In genomic region chr5:179620703-179621350, GRCh38 we compare ENCODE assay signal across 8 cellular contexts. TPM values are rescaled to one million over a fixed set of nuclear protein-coding genes. Genes with fewer than 3 reads are reported as not detected.
DNase-seq lines count a peak whose midpoint lies in the region; ATAC-seq lines count a peak whose summit lies in the region.

No MANE protein-coding gene starts in this region.

- H3K36me3 Mint-ChIP-seq in activated CD4-positive, alpha-beta T cell treated with anti-CD3 and anti-CD28 coated beads for 36 hours (ENCODE audit: low read depth): peaks cover 73% of the 10 kb centered on the region
- peaks cover 67% of the 10 kb centered on the region for H3K36me3 Mint-ChIP-seq in activated T-helper 1 cell treated with anti-CD3 and anti-CD28 coated beads, Interleukin-12 subunit alpha, Interleukin-12 subunit beta, Interleukin-2, Interleukin-4 antibody, amounts not matched to agents 30 ng/mL and 10 ng/mL and 1 ng/mL, durations not matched to agents 14 hours and 24 hours and 36 hours (ENCODE audit: low read depth)

- peaks cover 2% of the 10 kb centered on the region for H3K9me3 ChIP-seq in iPS-18c (ENCODE audit: control insufficient read depth, insufficient read depth, low read length)
- H3K9me3 ChIP-seq in stomach smooth muscle (ENCODE audit: control insufficient read depth in 2 of 2, low read length in 2 of 2): no peaks in the 10 kb centered on the region

- no peaks in the 10 kb centered on the region for H3K27me3 ChIP-seq in stomach smooth muscle (ENCODE audit: control insufficient read depth in 1 of 2, insufficient read depth in 2 of 2, low read length in 2 of 2)

- H3K27ac ChIP-seq in stomach smooth muscle (ENCODE audit: low read length): peak overlapping the region; percentile 41

- no peaks in the 10 kb centered on the region for H3K27me3 Mint-ChIP-seq in activated CD4-positive, alpha-beta T cell treated with anti-CD3 and anti-CD28 coated beads for 36 hours
- H3K27me3 Mint-ChIP-seq in activated T-helper 1 cell treated with anti-CD3 and anti-CD28 coated beads, Interleukin-12 subunit alpha, Interleukin-12 subunit beta, Interleukin-2, Interleukin-4 antibody, amounts not matched to agents 30 ng/mL and 10 ng/mL and 1 ng/mL, durations not matched to agents 14 hours and 24 hours and 36 hours (ENCODE audit: insufficient read depth): peaks cover 2% of the 10 kb centered on the region

- intact Hi-C loops in activated CD4-positive, alpha-beta T cell treated with anti-CD3 and anti-CD28 coated beads for 36 hours (cut with DNase I, micrococcal nuclease): loop anchor here (5.0 to 10.0 kb wide), 7 partner anchors 64 to 1624 kb away; partner anchors contain the start of genes MGAT4B (in 1 of the 2), RACK1 (in 1 of the 2), RNF130 (in 1 of the 2) and SQSTM1 (in 1 of the 2)
- intact Hi-C loops in activated T-helper 1 cell treated with anti-CD3 and anti-CD28 coated beads, Interleukin-12 subunit alpha, Interleukin-12 subunit beta, Interleukin-2, Interleukin-4 antibody, amounts not matched to agents 30 ng/mL and 10 ng/mL and 1 ng/mL, durations not matched to agents 14 hours and 24 hours and 36 hours (cut with micrococcal nuclease): loop anchor here (5.0 to 10.0 kb wide), 3 partner anchors 1389 to 1601 kb away; partner anchors contain the start of genes PHYKPL and TRIM41

- peak overlapping the region; percentile 84 for H3K27ac Mint-ChIP-seq in activated CD4-positive, alpha-beta T cell treated with anti-CD3 and anti-CD28 coated beads for 36 hours
- H3K27ac Mint-ChIP-seq in activated T-helper 1 cell treated with anti-CD3 and anti-CD28 coated beads, Interleukin-12 subunit alpha, Interleukin-12 subunit beta, Interleukin-2, Interleukin-4 antibody, amounts not matched to agents 30 ng/mL and 10 ng/mL and 1 ng/mL, durations not matched to agents 14 hours and 24 hours and 36 hours: peak overlapping the region; percentile 73

- peaks cover 34 to 42% of the 10 kb centered on the region in 2 donors for H3K36me3 ChIP-seq in stomach smooth muscle (ENCODE audit: control insufficient read depth in 2 of 2, insufficient read depth in 2 of 2, low read length in 2 of 2)

- H3K4me3 Mint-ChIP-seq in activated CD4-positive, alpha-beta T cell treated with anti-CD3 and anti-CD28 coated beads for 36 hours: peak overlapping the region; percentile 94
- H3K4me3 Mint-ChIP-seq in activated T-helper 1 cell treated with anti-CD3 and anti-CD28 coated beads, Interleukin-12 subunit alpha, Interleukin-12 subunit beta, Interleukin-2, Interleukin-4 antibody, amounts not matched to agents 30 ng/mL and 10 ng/mL and 1 ng/mL, durations not matched to agents 14 hours and 24 hours and 36 hours: peak overlapping the region; percentile 94

- H3K9me3 Mint-ChIP-seq in activated CD4-positive, alpha-beta T cell treated with anti-CD3 and anti-CD28 coated beads for 36 hours (ENCODE audit: low read depth): no peaks in the 10 kb centered on the region
- no peaks in the 10 kb centered on the region for H3K9me3 Mint-ChIP-seq in activated T-helper 1 cell treated with anti-CD3 and anti-CD28 coated beads, Interleukin-12 subunit alpha, Interleukin-12 subunit beta, Interleukin-2, Interleukin-4 antibody, amounts not matched to agents 30 ng/mL and 10 ng/mL and 1 ng/mL, durations not matched to agents 14 hours and 24 hours and 36 hours

- CTCF ChIA-PET in activated CD4-positive, alpha-beta T cell treated with anti-CD3 and anti-CD28 coated beads for 36 hours (lab: Charles Lee): interaction anchor here (0.8 to 1.9 kb wide), 4 partner anchors 9 to 61 kb away, joined by 3 to 7 read pairs (median 4); no protein-coding TSS in a partner anchor

- no peak for DNase-seq in activated CD4-positive, alpha-beta T cell treated with anti-CD3 and anti-CD28 coated beads for 36 hours
- no peak for DNase-seq in activated CD4-positive, alpha-beta T cell treated with anti-CD3 and anti-CD28 coated beads, Interleukin-2, amount 50 U/mL, for 48 hours
- no peak for DNase-seq in activated T-helper 1 cell treated with anti-CD3 and anti-CD28 coated beads, Interleukin-12 subunit alpha, Interleukin-12 subunit beta, Interleukin-2, Interleukin-4 antibody, amounts not matched to agents 30 ng/mL and 10 ng/mL and 1 ng/mL, durations not matched to agents 14 hours and 24 hours and 36 hours (ENCODE audit: low spot score)
- no peak for DNase-seq in SW 1271 (lab: John Stamatoyannopoulos, UW)

- H3K4me3 ChIP-seq in iPS-18c (ENCODE audit: insufficient read depth, low read depth, low read length) (peak overlapping the region; percentile 44), stomach smooth muscle (ENCODE audit: low read length in 2 of 2) (peak overlapping the region; percentile 73 to 98)

- H3K9ac ChIP-seq in stomach smooth muscle (ENCODE audit: low read length in 2 of 2): peak overlapping the region in 1 of 2 donors; percentile 53

- peaks cover 57% of the 10 kb centered on the region for H3K4me1 Mint-ChIP-seq in activated CD4-positive, alpha-beta T cell treated with anti-CD3 and anti-CD28 coated beads for 36 hours
- H3K4me1 Mint-ChIP-seq in activated T-helper 1 cell treated with anti-CD3 and anti-CD28 coated beads, Interleukin-12 subunit alpha, Interleukin-12 subunit beta, Interleukin-2, Interleukin-4 antibody, amounts not matched to agents 30 ng/mL and 10 ng/mL and 1 ng/mL, durations not matched to agents 14 hours and 24 hours and 36 hours (ENCODE audit: low read depth): peaks cover 66% of the 10 kb centered on the region

- ATAC-seq in activated CD4-positive, alpha-beta T cell treated with anti-CD3 and anti-CD28 coated beads for 36 hours: no peak
- ATAC-seq in activated CD4-positive, CD25-positive, alpha-beta regulatory T cell treated with anti-CD3 and anti-CD28 coated beads, Interleukin-2, amount 50 U/mL, for 24 hours: no peak
- ATAC-seq in HG02763 (IDR thresholded peaks at IDR 0.05; ENCODE audit: unreplicated experiment): no peak

- POLR2A ChIA-PET in activated CD4-positive, alpha-beta T cell treated with anti-CD3 and anti-CD28 coated beads for 36 hours (lab: Charles Lee): interaction anchor here (0.6 to 4.5 kb wide), 5 partner anchors 8 to 81 kb away, joined by 3 to 59 read pairs (median 3); partner anchors contain the start of gene RUFY1

- peaks cover 40% of the 10 kb centered on the region for H3K4me1 ChIP-seq in stomach smooth muscle (ENCODE audit: control insufficient read depth, insufficient read depth, low read length)

RNA-seq across cellular contexts. Expression of gene HNRNPH1, which starts 2.6 kb away (rescaled TPM):
- total RNA-seq in activated CD4-positive, alpha-beta T cell treated with anti-CD3 and anti-CD28 coated beads for 36 hours: 100 to 1,000 TPM; 634 to 659 TPM
- 987 and 1,028 TPM in 2 replicates for total RNA-seq in activated T-helper 1 cell treated with anti-CD3 and anti-CD28 coated beads, Interleukin-12 subunit alpha, Interleukin-12 subunit beta, Interleukin-2, Interleukin-4 antibody, amounts not matched to agents 30 ng/mL and 10 ng/mL and 1 ng/mL, durations not matched to agents 14 hours and 24 hours and 36 hours
